ENCODE assay signal across 12 cellular contexts in genomic region chr6:105492706-105493673, GRCh38.
DNase-seq lines count a peak whose midpoint lies in the region; ATAC-seq, FAIRE-seq and TF ChIP-seq lines count a peak whose summit lies in the region.
"Had no signal": no experiment of that assay in that cellular context is flagged by ENCODE, and none has a peak within 500 bp of the region (broad histone marks: within the 10 kb centered on the region; RNA-seq: fewer than 3 reads in every experiment).

No MANE protein-coding gene starts in this region.

- in situ Hi-C loops in ACHN (cut with HindIII; ENCODE audit: low pct_ligation_motif_present, low pct_unique_long_range_greater_than_20kb, low sequenced_read_pairs), result no loop called here

- H3K4me3 Mint-ChIP-seq in CD4-positive, CD25-positive, alpha-beta regulatory T cell, result no peak overlapping the region
- H3K4me3 Mint-ChIP-seq: CD4-positive, alpha-beta T cell had no signal

- DNase-seq in CD4-positive, CD25-positive, alpha-beta regulatory T cell, result peak in 1 of 3 donors; percentile 45
- DNase-seq in GM19239 (ENCODE audit: insufficient read length, low spot score) (peak; percentile 26), amniotic epithelial cell (ENCODE audit: low read depth) (peak; percentile 27), ACHN (no peak), BE2C (no peak), NCI-H2029 (lab: John Stamatoyannopoulos, UW) (no peak), NCI-H1694 (lab: John Stamatoyannopoulos, UW) (no peak)
- DNase-seq: activated naive CD4-positive, alpha-beta T cell; CD4-positive, alpha-beta T cell had no signal

- H3K9me3 Mint-ChIP-seq in CD4-positive, CD25-positive, alpha-beta regulatory T cell, result peaks cover 0 to 2% (median 0%) of the 10 kb centered on the region in 7 donors
- H3K9me3 Mint-ChIP-seq: CD4-positive, alpha-beta T cell had no signal

- no peak overlapping the region for H3K27ac ChIP-seq in CD4-positive, CD25-positive, alpha-beta regulatory T cell (ENCODE audit: insufficient read depth, low read length, poor library complexity, severe bottlenecking)
- H3K27ac ChIP-seq: thoracic aorta had no signal

- H3K27me3 ChIP-seq in CD4-positive, CD25-positive, alpha-beta regulatory T cell (ENCODE audit: control insufficient read depth, insufficient read depth, low read length), result no peaks in the 10 kb centered on the region
- peaks cover 4% of the 10 kb centered on the region; the same call in 1 of the 2 replicates for H3K27me3 ChIP-seq in BE2C

- H3K36me3 Mint-ChIP-seq in CD4-positive, CD25-positive, alpha-beta regulatory T cell, result no peaks in the 10 kb centered on the region

- no peaks in the 10 kb centered on the region for H3K36me3 ChIP-seq in CD4-positive, CD25-positive, alpha-beta regulatory T cell (ENCODE audit: control insufficient read depth, insufficient read depth, low read length)
- H3K36me3 ChIP-seq in BE2C, result no peaks in the 10 kb centered on the region
- H3K36me3 ChIP-seq: thoracic aorta had no signal

- no peaks in the 10 kb centered on the region for H3K27me3 Mint-ChIP-seq in CD4-positive, CD25-positive, alpha-beta regulatory T cell
- H3K27me3 Mint-ChIP-seq: CD4-positive, alpha-beta T cell had no signal

- peak overlapping the region in 2 of 3 donors; percentile 20 to 38 for H3K27ac Mint-ChIP-seq in CD4-positive, CD25-positive, alpha-beta regulatory T cell
- H3K27ac Mint-ChIP-seq: CD4-positive, alpha-beta T cell had no signal

- H3K4me3 ChIP-seq in CD4-positive, CD25-positive, alpha-beta regulatory T cell (ENCODE audit: low read depth, low read length), result no peak overlapping the region
- no peak overlapping the region for H3K4me3 ChIP-seq in BE2C (ENCODE audit: low read depth, low read length)
- H3K4me3 ChIP-seq: thoracic aorta had no signal

- no peaks in the 10 kb centered on the region for H3K4me1 ChIP-seq in CD4-positive, CD25-positive, alpha-beta regulatory T cell (ENCODE audit: control insufficient read depth, insufficient read depth, low read length, poor library complexity, severe bottlenecking)
- no peaks in the 10 kb centered on the region for H3K4me1 ChIP-seq in BE2C

- H3K9me3 ChIP-seq in CD4-positive, CD25-positive, alpha-beta regulatory T cell (ENCODE audit: control insufficient read depth in 2 of 2, low read length in 2 of 2), result no peaks in the 10 kb centered on the region
- H3K9me3 ChIP-seq in BE2C, result no peaks in the 10 kb centered on the region
- H3K9me3 ChIP-seq: thoracic aorta had no signal

- no peak for TF ChIP-seq CTCF in BE2C (IDR thresholded peaks at IDR 0.05; ENCODE audit: low read depth, low read length)

- ATAC-seq in CD4-positive, CD25-positive, alpha-beta regulatory T cell (ENCODE audit: low read depth in 2 of 2), result no peak
- ATAC-seq in HG03064 (IDR thresholded peaks at IDR 0.05; ENCODE audit: low read depth, unreplicated experiment), result peak; percentile 76

- FAIRE-seq in GM19239 (lab: Jason Lieb, UNC), result peak; percentile 98
- FAIRE-seq: RCC 7860 had no signal

- peaks cover 8 to 19% (median 12%) of the 10 kb centered on the region in 4 donors for H3K4me1 Mint-ChIP-seq in CD4-positive, CD25-positive, alpha-beta regulatory T cell

Comparison
In these comparisons a context has a peak if more than half of its experiments do, and no peak if none do; other contexts are left out.
1. DNase-seq: peak in GM19239 (single experiment) and amniotic epithelial cell (single experiment); none in ACHN (single experiment), BE2C (single experiment), NCI-H2029 (single experiment) and NCI-H1694 (single experiment).